In the genomic region with DNA sequence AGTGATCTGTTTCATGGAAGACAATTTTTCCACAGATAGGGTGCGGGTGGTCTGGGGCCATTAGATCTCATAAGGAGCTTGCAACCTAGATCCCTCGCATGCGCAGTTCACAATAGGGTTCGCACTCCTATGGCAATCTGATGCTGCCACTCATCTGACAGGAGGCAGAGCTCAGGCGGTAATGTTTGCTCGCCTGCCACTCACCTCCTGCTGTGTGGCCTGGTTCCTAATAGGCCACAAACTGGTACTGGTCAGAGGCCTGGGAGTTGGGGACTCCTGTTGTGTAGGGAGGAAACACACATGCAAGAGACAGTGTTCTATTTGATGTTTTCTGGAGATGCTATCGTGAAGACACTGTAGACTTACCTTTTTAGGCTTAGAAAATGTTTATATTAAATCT, we compare ENCODE assay signal across 10 cellular contexts.
"Had no signal": no experiment of that assay in that cellular context is flagged by ENCODE, and none has a peak within 500 bp of the region (broad histone marks: within the 10 kb centered on the region; RNA-seq: fewer than 3 reads in every experiment).

No MANE protein-coding gene starts in this region.

- DNase-seq: activated B cell treated with CpG ODN at 0.5 μM for 24 hours; activated naive CD4-positive, alpha-beta T cell treated with Interleukin-2 at 50 U/mL for 16 hours; anterior cingulate cortex; erythroblast; hippocampal formation; naive B cell; stimulated activated CD4-positive, alpha-beta T cell treated with anti-CD3 and anti-CD28 coated beads, Interleukin-4, amount 100 ng/mL, for 1 hour; stimulated activated naive CD8-positive, alpha-beta T cell treated with anti-CD3 and anti-CD28 coated beads, Interleukin-15, Interleukin-2, amounts not matched to agents 100 U/mL and 50 U/mL, for 24 hours; T-helper 17 cell; transverse colon had no signal
